In the genomic region with DNA sequence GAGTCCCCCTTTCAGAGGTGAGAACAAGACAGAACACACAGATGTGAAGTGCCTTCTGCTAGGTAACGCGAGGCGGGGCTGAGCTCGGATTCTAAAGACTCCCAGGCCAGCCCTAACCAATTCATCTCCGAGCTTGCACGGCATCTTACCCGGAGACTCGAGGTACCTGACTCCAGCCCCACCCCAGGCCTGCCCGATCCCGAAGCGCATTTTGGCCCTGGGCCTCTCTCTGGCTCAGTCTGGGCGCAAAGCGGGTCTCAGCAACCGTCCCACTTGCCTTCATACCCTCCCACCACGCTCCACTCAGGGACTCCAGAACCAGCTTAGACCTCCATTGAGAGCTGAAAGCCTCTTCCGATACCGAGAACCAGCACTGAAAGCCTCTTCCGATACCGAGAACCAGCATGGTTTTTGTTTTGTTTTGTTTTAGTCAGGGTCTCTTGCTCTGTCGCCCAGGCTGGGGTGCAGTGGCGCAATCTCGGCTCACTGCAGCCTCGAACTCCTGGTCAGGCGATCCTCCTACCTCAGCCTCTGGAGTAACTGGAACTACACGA, we compare ENCODE assay signal across 7 cellular contexts. TPM values are rescaled to one million over a fixed set of nuclear protein-coding genes. Genes with fewer than 3 reads are reported as not detected.
DNase-seq lines count a peak whose midpoint lies in the region; ATAC-seq, FAIRE-seq and TF ChIP-seq lines count a peak whose summit lies in the region.

No MANE protein-coding gene starts in this region.

- no peak for FAIRE-seq in bronchial epithelial cell (lab: Jason Lieb, UNC)

- no peaks in the 10 kb centered on the region for H3K27me3 ChIP-seq in bronchial epithelial cell (ENCODE audit: control insufficient read depth, insufficient read depth, low read length)

- peak overlapping the region; percentile 97 for H3K27ac ChIP-seq in VCaP

- H3K4me3 ChIP-seq in bronchial epithelial cell (ENCODE audit: low read depth, low read length), result peak overlapping the region; percentile 92

- peak; percentile 56 for ATAC-seq in GM18498 (IDR thresholded peaks at IDR 0.05; ENCODE audit: unreplicated experiment)
- ATAC-seq in HG02759 (IDR thresholded peaks at IDR 0.05; ENCODE audit: unreplicated experiment), result peak; percentile 40
- peak; percentile 74 for ATAC-seq in left colon

- DNase-seq in NCI-H146 (lab: John Stamatoyannopoulos, UW), result peak; percentile 71
- peak; percentile 74 for DNase-seq in bronchial epithelial cell (ENCODE audit: low read depth)
- DNase-seq in left colon, result peak; percentile 75 to 79
- peak; percentile 73 for DNase-seq in stimulated activated CD4-positive, alpha-beta T cell treated with anti-CD3 and anti-CD28 coated beads, Interleukin-4, amount 100 ng/mL, for 24 hours

- intact Hi-C loops in left colon (cut with DNase I, micrococcal nuclease), result no loop called here

- peaks cover 1% of the 10 kb centered on the region for H3K36me3 ChIP-seq in bronchial epithelial cell (ENCODE audit: control insufficient read depth, insufficient read depth, low read length)

- TF ChIP-seq CTCF in VCaP (conservative IDR thresholded peaks at IDR 0.05) (no peak), bronchial epithelial cell (IDR thresholded peaks at IDR 0.05; ENCODE audit: insufficient read depth, low read length, severe bottlenecking) (no peak)

RNA-seq across cellular contexts. Expression of gene DYNLRB1, which starts 0.7 kb away (rescaled TPM):
- 12.6 and 34.3 TPM in 2 replicates for total RNA-seq in bronchial epithelial cell
- total RNA-seq in left colon, result 100 to 1,000 TPM; 115 TPM

RNA-seq across cellular contexts. Expression of gene MAP1LC3A, which starts 43.0 kb away (rescaled TPM):
- 6.6 and 12.7 TPM in 2 replicates for total RNA-seq in bronchial epithelial cell
- 10 to 100 TPM; 42.8 to 47.7 TPM for total RNA-seq in left colon

Comparison
In these comparisons a context has a peak if more than half of its experiments do, and no peak if none do; other contexts are left out.
1. Peak in every context shown above with its lines: DNase-seq, ATAC-seq, H3K4me3 ChIP-seq and H3K27ac ChIP-seq.